ENCODE assay signal across 18 cellular contexts in the genomic region with DNA sequence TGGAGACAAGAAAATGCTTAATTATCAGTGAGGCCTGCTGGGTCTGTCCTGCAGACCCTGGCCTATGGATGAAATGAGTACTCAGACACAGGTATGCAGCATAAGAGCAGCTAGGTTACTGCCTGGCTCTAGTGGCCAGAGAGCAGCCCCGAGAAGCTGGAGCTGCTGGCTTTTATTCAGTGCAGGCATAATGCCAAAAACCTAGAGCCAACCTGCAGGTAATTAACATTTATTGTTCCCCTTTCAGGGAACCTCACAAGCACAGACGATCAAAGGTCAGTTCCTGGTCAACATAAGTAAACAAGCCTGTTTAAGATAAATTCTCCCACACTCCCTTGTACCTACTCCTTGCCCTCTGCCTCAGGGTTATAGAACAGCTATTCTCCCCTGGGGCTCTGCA. TPM values are rescaled to one million over a fixed set of nuclear protein-coding genes. Genes with fewer than 3 reads are reported as not detected.
"Had no signal": no experiment of that assay in that cellular context is flagged by ENCODE, and none has a peak within 500 bp of the region (broad histone marks: within the 10 kb centered on the region; RNA-seq: fewer than 3 reads in every experiment).

No MANE protein-coding gene starts in this region.

- H3K4me1 Mint-ChIP-seq: brain, memory B cell, nephron had no signal

- H3K27ac Mint-ChIP-seq: activated naive CD4-positive, alpha-beta T cell treated with anti-CD3 and anti-CD28 coated beads, Interleukin-2, amount 10 ng/mL, durations not matched to agents 7 days and 5 days; activated T-helper 2 cell treated with anti-CD3 and anti-CD28 coated beads, Interferon-gamma antibody, Interleukin-2, Interleukin-4, amounts not matched to agents 10 μg/mL and 5 μg/mL and 100 μg/mL, durations not matched to agents 14 hours and 24 hours and 36 hours; brain; memory B cell; nephron had no signal

- ATAC-seq: esophagus mucosa, psoas muscle had no signal

- H3K27ac ChIP-seq: psoas muscle, tibial artery had no signal

- H3K9me3 Mint-ChIP-seq: activated naive CD4-positive, alpha-beta T cell treated with anti-CD3 and anti-CD28 coated beads, Interleukin-2, amount 10 ng/mL, durations not matched to agents 7 days and 5 days; activated T-helper 2 cell treated with anti-CD3 and anti-CD28 coated beads, Interferon-gamma antibody, Interleukin-2, Interleukin-4, amounts not matched to agents 10 μg/mL and 5 μg/mL and 100 μg/mL, durations not matched to agents 14 hours and 24 hours and 36 hours; immature natural killer cell; memory B cell; nephron had no signal

- H3K27me3 Mint-ChIP-seq: activated naive CD4-positive, alpha-beta T cell treated with anti-CD3 and anti-CD28 coated beads, Interleukin-2, amount 10 ng/mL, durations not matched to agents 7 days and 5 days; memory B cell had no signal

- DNase-seq: activated CD4-positive, alpha-beta T cell treated with anti-CD3 and anti-CD28 coated beads for 4 hours; activated naive CD4-positive, alpha-beta T cell treated with anti-CD3 and anti-CD28 coated beads, Interleukin-2, amount 10 ng/mL, durations not matched to agents 7 days and 5 days; activated T-cell treated with anti-CD3 and anti-CD28 coated beads for 4 hours; cerebellar nuclear complex; immature natural killer cell; psoas muscle; SK-N-SH; stimulated activated CD4-positive, alpha-beta T cell treated with anti-CD3 and anti-CD28 coated beads, Interleukin-15, amount 100 ng/mL, for 24 hours; stimulated activated CD4-positive, alpha-beta T cell treated with anti-CD3 and anti-CD28 coated beads, Interleukin-4, amount 100 ng/mL, for 24 hours; tibial artery had no signal

- H3K4me3 Mint-ChIP-seq: activated naive CD4-positive, alpha-beta T cell treated with anti-CD3 and anti-CD28 coated beads, Interleukin-2, amount 10 ng/mL, durations not matched to agents 7 days and 5 days; brain; immature natural killer cell; memory B cell; nephron had no signal

RNA-seq across cellular contexts. Expression of gene HSFX3, which starts 57.9 kb away (rescaled TPM):
- total RNA-seq: dermis microvascular lymphatic vessel endothelial cell; esophagus mucosa; osteoblast; T-helper 1 cell treated with Interleukin-12 subunit alpha and Interleukin-12 subunit beta and Interleukin-4 antibody, amounts not matched to agents 30 ng/mL and 1 ng/mL, for 36 hours had no signal
